21 cellular contexts compared by ENCODE assay signal in genomic region chr2:40299173-40299572, GRCh38.
DNase-seq lines count a peak whose midpoint lies in the region; ATAC-seq, FAIRE-seq and TF ChIP-seq lines count a peak whose summit lies in the region.
"Had no signal": no experiment of that assay in that cellular context is flagged by ENCODE, and none has a peak within 500 bp of the region (broad histone marks: within the 10 kb centered on the region; RNA-seq: fewer than 3 reads in every experiment).

No MANE protein-coding gene starts in this region.

- peak overlapping the region; percentile 76 for H2BK120ac ChIP-seq in trophoblast cell (ENCODE audit: insufficient read depth, low read length, poor library complexity)

- H3K4me3 Mint-ChIP-seq in GM23338: no peak overlapping the region
- H3K4me3 Mint-ChIP-seq: B cell; CD4-positive, alpha-beta T cell; CD8-positive, alpha-beta T cell had no signal

- no peaks in the 10 kb centered on the region for H3K9me3 Mint-ChIP-seq in GM23338
- H3K9me3 Mint-ChIP-seq: CD4-positive, alpha-beta T cell; CD8-positive, alpha-beta T cell had no signal

- H3K18ac ChIP-seq in trophoblast cell (ENCODE audit: low read length): no peak overlapping the region

- no TSS peak for BruUV-seq in HepG2 (replicated peaks; lab: Mats Ljungman, UMichigan)

- H4K8ac ChIP-seq in trophoblast cell (ENCODE audit: low read depth, low read length): no peak overlapping the region

- no peak for TF ChIP-seq RAD21 in HepG2 (CRISPR knock-in tag; IDR thresholded peaks at IDR 0.05)

- TF ChIP-seq EP300 in HepG2 (IDR thresholded peaks at IDR 0.05; ENCODE audit: low read depth in 2 of 2, low read length in 2 of 2) (no peak), HepG2 (CRISPR knock-in tag; IDR thresholded peaks at IDR 0.05; ENCODE audit: borderline replicate concordance) (no peak)

- no peak overlapping the region for H2AFZ ChIP-seq in HepG2 (ENCODE audit: low read length)
- no peak overlapping the region for H2AFZ ChIP-seq in GM23338
- H2AFZ ChIP-seq in trophoblast cell (ENCODE audit: insufficient read depth, low read length, poor library complexity): no peak overlapping the region

- POLR2A ChIA-PET in HepG2 (lab: Yijun Ruan, JAX): no interaction called here

- H2BK12ac ChIP-seq in trophoblast cell (ENCODE audit: low read length): no peak overlapping the region

- no peaks in the 10 kb centered on the region for H3K4me1 ChIP-seq in HepG2 (ENCODE audit: insufficient read depth, low read length)
- no peaks in the 10 kb centered on the region for H3K4me1 ChIP-seq in right lobe of liver
- no peaks in the 10 kb centered on the region for H3K4me1 ChIP-seq in GM23338 (ENCODE audit: insufficient read depth)
- H3K4me1 ChIP-seq in trophoblast cell (ENCODE audit: control insufficient read depth in 1 of 2, insufficient read depth in 2 of 2, low read length in 2 of 2): peaks cover 10 to 14% of the 10 kb centered on the region in 2 experiments
- no peaks in the 10 kb centered on the region for H3K4me1 ChIP-seq in lower lobe of right lung
- H3K4me1 ChIP-seq: Caco-2 had no signal

- intact Hi-C loops in HepG2 (cut with micrococcal nuclease; ENCODE audit: unreplicated experiment): no loop called here
- intact Hi-C loops in right lobe of liver (cut with DNase I): no loop called here
- intact Hi-C loops in lower lobe of right lung (cut with DNase I): no loop called here

- H3K36me3 ChIP-seq in HepG2 (replicated peaks in 1 of 2; ENCODE audit: control insufficient read depth in 1 of 2, insufficient read depth in 2 of 2, low read length in 2 of 2) (no peaks in the 10 kb centered on the region), right lobe of liver (no peaks in the 10 kb centered on the region), GM23338 (ENCODE audit: insufficient read depth) (no peaks in the 10 kb centered on the region), trophoblast cell (ENCODE audit: control insufficient read depth in 1 of 2, insufficient read depth in 2 of 2, low read length in 2 of 2) (no peaks in the 10 kb centered on the region), lower lobe of right lung (no peaks in the 10 kb centered on the region)

- peak overlapping the region; percentile 16 for H3K14ac ChIP-seq in trophoblast cell (ENCODE audit: low read length)

- peak overlapping the region; percentile 52 for H4K91ac ChIP-seq in trophoblast cell (ENCODE audit: low read depth, low read length)

- H3K27ac Mint-ChIP-seq in GM23338: 0 out of 2 replicates have a peak overlapping the region, but pooled peaks have one; percentile 0
- H3K27ac Mint-ChIP-seq: B cell; CD4-positive, alpha-beta T cell; CD8-positive, alpha-beta T cell had no signal

- H3K4me1 Mint-ChIP-seq in GM23338: peaks cover 12% of the 10 kb centered on the region; the same call in 2 of the 3 replicates
- H3K4me1 Mint-ChIP-seq: B cell had no signal

- CTCF ChIA-PET in HepG2 (lab: Yijun Ruan, JAX; ENCODE audit: low intra/inter-chr PET ratio, low total read pairs): no interaction called here

- in situ Hi-C loops in HepG2 (cut with HindIII; ENCODE audit: extremely low pct_ligation_motif_present, low pct_unique_long_range_greater_than_20kb): no loop called here

- no peak for TF ChIP-seq POLR2A in HepG2 (IDR thresholded peaks at IDR 0.05; ENCODE audit: insufficient read depth in 1 of 2, low read depth in 2 of 2, low read length in 2 of 2)
- TF ChIP-seq POLR2A in right lobe of liver (IDR thresholded peaks at IDR 0.05): no peak

- 4% methylated on average over 1 of the region's 1 CpG for WGBS in HepG2 (ENCODE audit: low lambda C conversion rate)
- WGBS in right lobe of liver (ENCODE audit: insufficient coverage, low coverage, low lambda C conversion rate, missing lambda C conversion rate): 11% methylated on average over 1 of the region's 1 CpG
- no CpG with 5 or more reads among the region's 1 CpG for WGBS in trophoblast cell (ENCODE audit: extremely low coverage, insufficient coverage, insufficient read length)

- no peak for TF ChIP-seq CTCF in HepG2 (CRISPR knock-in tag; IDR thresholded peaks at IDR 0.05)
- TF ChIP-seq CTCF in right lobe of liver (IDR thresholded peaks at IDR 0.05): no peak
- TF ChIP-seq CTCF in GM23338 (conservative IDR thresholded peaks at IDR 0.05; ENCODE audit: low read depth in 2 of 2): no peak
- no peak for TF ChIP-seq CTCF in lower lobe of right lung (IDR thresholded peaks at IDR 0.05)

- H3K9me2 ChIP-seq in GM23338 (ENCODE audit: insufficient read depth): no peaks in the 10 kb centered on the region

- H4K12ac ChIP-seq in trophoblast cell (ENCODE audit: low read depth, low read length): no peak overlapping the region

- H3K79me1 ChIP-seq in trophoblast cell (ENCODE audit: low read length): peaks cover 14% of the 10 kb centered on the region

- no peak overlapping the region for H3K23ac ChIP-seq in trophoblast cell (ENCODE audit: low read length)

- no peak for DNase-seq in HepG2 (ENCODE audit: low spot score)
- DNase-seq in right lobe of liver: no peak
- DNase-seq in GM23338 (ENCODE audit: low spot score): no peak
- DNase-seq in trophoblast cell: no peak
- no peak for DNase-seq in lower lobe of right lung
- DNase-seq in T-helper 9 cell: no peak
- DNase-seq: 8988T; AML-193; Caco-2; Calu3; CD4-positive, alpha-beta T cell; CD8-positive, alpha-beta T cell; DMS79 treated with DMSO at 0.1 percent for 48 hours; GF-D8 had no signal

- H3K27me3 Mint-ChIP-seq in GM23338 (ENCODE audit: insufficient read depth, low read depth, poor library complexity): no peaks in the 10 kb centered on the region
- H3K27me3 Mint-ChIP-seq: B cell; CD4-positive, alpha-beta T cell had no signal

- H3K36me3 Mint-ChIP-seq in GM23338 (ENCODE audit: low read depth): no peaks in the 10 kb centered on the region
- H3K36me3 Mint-ChIP-seq: CD8-positive, alpha-beta T cell had no signal

- H3K4me2 ChIP-seq in HepG2 (ENCODE audit: low read depth, low read length) (no peak overlapping the region), GM23338 (no peak overlapping the region), trophoblast cell (ENCODE audit: low read length) (no peak overlapping the region)
- H3K4me2 ChIP-seq: BLaER1 treated with 17β-estradiol and CSF1 and Interleukin-3, amounts not matched to agents 10 nM and 100 nM had no signal

- H3K4me3 ChIP-seq in HepG2 (replicated peaks in 1 of 3; ENCODE audit: insufficient read depth in 1 of 3, low read depth in 2 of 3, low read length in 3 of 3): no peak overlapping the region
- no peak overlapping the region for H3K4me3 ChIP-seq in right lobe of liver
- H3K4me3 ChIP-seq in GM23338: no peak overlapping the region
- H3K4me3 ChIP-seq in trophoblast cell (ENCODE audit: low read depth, low read length): no peak overlapping the region
- H3K4me3 ChIP-seq in lower lobe of right lung: no peak overlapping the region
- H3K4me3 ChIP-seq: BLaER1 treated with 17β-estradiol and CSF1 and Interleukin-3, amounts not matched to agents 10 nM and 100 nM had no signal

- no peak overlapping the region for H2AK5ac ChIP-seq in trophoblast cell (ENCODE audit: low read length)

- H4K20me1 ChIP-seq in HepG2 (ENCODE audit: insufficient read depth, low read length): no peaks in the 10 kb centered on the region
- no peaks in the 10 kb centered on the region; the same call in 1 of the 2 replicates for H4K20me1 ChIP-seq in GM23338 (replicated peaks; ENCODE audit: insufficient read depth)

- H3F3A ChIP-seq in GM23338 (replicated peaks; ENCODE audit: low read depth): no peaks in the 10 kb centered on the region

- no peak for ATAC-seq in HepG2
- ATAC-seq in right lobe of liver: no peak
- no peak for ATAC-seq in GM23338
- no peak for ATAC-seq in lower lobe of right lung
- ATAC-seq: CD8-positive, alpha-beta T cell had no signal

- FAIRE-seq in HepG2 (lab: Jason Lieb, UNC): no peak
- FAIRE-seq: A204.1, D721Med, GM12891, GM19239 had no signal

- H3K9ac ChIP-seq in HepG2 (ENCODE audit: insufficient read depth, low read depth, low read length): no peak overlapping the region
- H3K9ac ChIP-seq in trophoblast cell (ENCODE audit: low read length): no peak overlapping the region
- H3K9ac ChIP-seq: BLaER1 treated with 17β-estradiol and CSF1 and Interleukin-3, amounts not matched to agents 10 nM and 100 nM had no signal

- H3K9me3 ChIP-seq in HepG2 (ENCODE audit: low read length) (no peaks in the 10 kb centered on the region), right lobe of liver (no peaks in the 10 kb centered on the region), trophoblast cell (ENCODE audit: insufficient read depth, low read depth, low read length) (no peaks in the 10 kb centered on the region), lower lobe of right lung (no peaks in the 10 kb centered on the region)
- H3K9me3 ChIP-seq: BLaER1 treated with 17β-estradiol and CSF1 and Interleukin-3, amounts not matched to agents 10 nM and 100 nM; Caco-2 had no signal

- H2BK5ac ChIP-seq in trophoblast cell (ENCODE audit: low read depth, low read length, poor library complexity): no peak overlapping the region

- H3K27ac ChIP-seq in HepG2 (ENCODE audit: extremely low read length, insufficient read depth, low read length) (no peak overlapping the region), right lobe of liver (no peak overlapping the region), GM23338 (ENCODE audit: low read depth) (no peak overlapping the region), trophoblast cell (ENCODE audit: low read depth, low read length) (no peak overlapping the region), lower lobe of right lung (no peak overlapping the region)
- H3K27ac ChIP-seq: BLaER1 treated with 17β-estradiol and CSF1 and Interleukin-3, amounts not matched to agents 10 nM and 100 nM; C4-2B had no signal

- peak overlapping the region; percentile 44 for H3K4ac ChIP-seq in trophoblast cell (ENCODE audit: low read depth, low read length)

- H3K79me2 ChIP-seq in HepG2 (ENCODE audit: insufficient read depth, low read length) (no peaks in the 10 kb centered on the region), GM23338 (replicated peaks; ENCODE audit: insufficient read depth) (no peaks in the 10 kb centered on the region), trophoblast cell (ENCODE audit: control insufficient read depth, insufficient read depth, low read length, poor library complexity) (no peaks in the 10 kb centered on the region)

- H3K27me3 ChIP-seq in HepG2 (ENCODE audit: control insufficient read depth in 1 of 2, insufficient read depth in 2 of 2, low read length in 2 of 2): no peaks in the 10 kb centered on the region
- H3K27me3 ChIP-seq in right lobe of liver: no peaks in the 10 kb centered on the region
- no peaks in the 10 kb centered on the region for H3K27me3 ChIP-seq in GM23338 (ENCODE audit: insufficient read depth)
- no peaks in the 10 kb centered on the region for H3K27me3 ChIP-seq in trophoblast cell (ENCODE audit: insufficient read depth, low read length)
- no peaks in the 10 kb centered on the region for H3K27me3 ChIP-seq in lower lobe of right lung (ENCODE audit: low read depth)
- H3K27me3 ChIP-seq: BLaER1 treated with 17β-estradiol and CSF1 and Interleukin-3, amounts not matched to agents 10 nM and 100 nM had no signal

TF ChIP-seq in GM23338, 12 proteins besides CTCF, POLR2A, EP300 and RAD21 (continues in another document):
- TF ChIP-seq CREB1 (CRISPR knock-in tag; IDR thresholded peaks at IDR 0.05; ENCODE audit: low read depth) (no peak), ZNF114 (CRISPR knock-in tag; IDR thresholded peaks at IDR 0.05) (no peak), ZNF331 (CRISPR knock-in tag; IDR thresholded peaks at IDR 0.05; ENCODE audit: low read depth) (no peak)
